In the genomic region with DNA sequence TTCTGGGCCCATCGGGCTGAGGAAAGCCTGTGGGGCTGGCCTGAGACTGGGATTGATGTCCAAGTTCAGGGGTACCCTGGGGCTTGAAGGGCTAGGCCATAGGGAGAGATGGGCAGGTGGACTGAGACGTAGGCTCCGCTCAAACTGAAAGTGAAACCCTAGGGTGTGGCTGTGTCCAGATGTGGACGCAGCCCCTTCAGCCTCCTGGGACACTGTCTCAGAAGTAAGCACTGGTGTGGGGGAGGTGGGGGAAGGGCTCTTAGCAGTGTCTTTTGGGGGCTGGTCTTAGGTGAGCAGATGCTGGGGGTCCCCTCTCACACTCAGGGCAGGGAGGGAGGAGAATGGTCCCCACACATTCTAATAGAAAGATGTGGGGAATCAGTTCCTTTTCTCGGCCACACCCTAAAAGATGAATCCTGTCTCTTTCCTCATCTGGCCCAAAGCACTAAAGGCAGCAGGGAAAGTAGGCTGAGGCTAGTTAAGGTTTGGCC, we compare ENCODE assay signal across 1 cellular context.
TF ChIP-seq lines count a peak whose summit lies in the region.

No MANE protein-coding gene starts in this region.

TF ChIP-seq in GM12878, 131 proteins besides CTCF, POLR2A, EP300 and RAD21 (continued from another document and continues in another):
- TF ChIP-seq, protein P1, sequence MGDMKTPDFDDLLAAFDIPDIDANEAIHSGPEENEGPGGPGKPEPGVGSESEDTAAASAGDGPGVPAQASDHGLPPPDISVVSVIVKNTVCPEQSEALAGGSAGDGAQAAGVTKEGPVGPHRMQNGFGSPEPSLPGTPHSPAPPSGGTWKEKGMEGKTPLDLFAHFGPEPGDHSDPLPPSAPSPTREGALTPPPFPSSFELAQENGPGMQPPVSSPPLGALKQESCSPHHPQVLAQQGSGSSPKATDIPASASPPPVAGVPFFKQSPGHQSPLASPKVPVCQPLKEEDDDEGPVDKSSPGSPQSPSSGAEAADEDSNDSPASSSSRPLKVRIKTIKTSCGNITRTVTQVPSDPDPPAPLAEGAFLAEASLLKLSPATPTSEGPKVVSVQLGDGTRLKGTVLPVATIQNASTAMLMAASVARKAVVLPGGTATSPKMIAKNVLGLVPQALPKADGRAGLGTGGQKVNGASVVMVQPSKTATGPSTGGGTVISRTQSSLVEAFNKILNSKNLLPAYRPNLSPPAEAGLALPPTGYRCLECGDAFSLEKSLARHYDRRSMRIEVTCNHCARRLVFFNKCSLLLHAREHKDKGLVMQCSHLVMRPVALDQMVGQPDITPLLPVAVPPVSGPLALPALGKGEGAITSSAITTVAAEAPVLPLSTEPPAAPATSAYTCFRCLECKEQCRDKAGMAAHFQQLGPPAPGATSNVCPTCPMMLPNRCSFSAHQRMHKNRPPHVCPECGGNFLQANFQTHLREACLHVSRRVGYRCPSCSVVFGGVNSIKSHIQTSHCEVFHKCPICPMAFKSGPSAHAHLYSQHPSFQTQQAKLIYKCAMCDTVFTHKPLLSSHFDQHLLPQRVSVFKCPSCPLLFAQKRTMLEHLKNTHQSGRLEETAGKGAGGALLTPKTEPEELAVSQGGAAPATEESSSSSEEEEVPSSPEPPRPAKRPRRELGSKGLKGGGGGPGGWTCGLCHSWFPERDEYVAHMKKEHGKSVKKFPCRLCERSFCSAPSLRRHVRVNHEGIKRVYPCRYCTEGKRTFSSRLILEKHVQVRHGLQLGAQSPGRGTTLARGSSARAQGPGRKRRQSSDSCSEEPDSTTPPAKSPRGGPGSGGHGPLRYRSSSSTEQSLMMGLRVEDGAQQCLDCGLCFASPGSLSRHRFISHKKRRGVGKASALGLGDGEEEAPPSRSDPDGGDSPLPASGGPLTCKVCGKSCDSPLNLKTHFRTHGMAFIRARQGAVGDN (IDR thresholded peaks at IDR 0.05): no peak
- TF ChIP-seq, protein P2, sequence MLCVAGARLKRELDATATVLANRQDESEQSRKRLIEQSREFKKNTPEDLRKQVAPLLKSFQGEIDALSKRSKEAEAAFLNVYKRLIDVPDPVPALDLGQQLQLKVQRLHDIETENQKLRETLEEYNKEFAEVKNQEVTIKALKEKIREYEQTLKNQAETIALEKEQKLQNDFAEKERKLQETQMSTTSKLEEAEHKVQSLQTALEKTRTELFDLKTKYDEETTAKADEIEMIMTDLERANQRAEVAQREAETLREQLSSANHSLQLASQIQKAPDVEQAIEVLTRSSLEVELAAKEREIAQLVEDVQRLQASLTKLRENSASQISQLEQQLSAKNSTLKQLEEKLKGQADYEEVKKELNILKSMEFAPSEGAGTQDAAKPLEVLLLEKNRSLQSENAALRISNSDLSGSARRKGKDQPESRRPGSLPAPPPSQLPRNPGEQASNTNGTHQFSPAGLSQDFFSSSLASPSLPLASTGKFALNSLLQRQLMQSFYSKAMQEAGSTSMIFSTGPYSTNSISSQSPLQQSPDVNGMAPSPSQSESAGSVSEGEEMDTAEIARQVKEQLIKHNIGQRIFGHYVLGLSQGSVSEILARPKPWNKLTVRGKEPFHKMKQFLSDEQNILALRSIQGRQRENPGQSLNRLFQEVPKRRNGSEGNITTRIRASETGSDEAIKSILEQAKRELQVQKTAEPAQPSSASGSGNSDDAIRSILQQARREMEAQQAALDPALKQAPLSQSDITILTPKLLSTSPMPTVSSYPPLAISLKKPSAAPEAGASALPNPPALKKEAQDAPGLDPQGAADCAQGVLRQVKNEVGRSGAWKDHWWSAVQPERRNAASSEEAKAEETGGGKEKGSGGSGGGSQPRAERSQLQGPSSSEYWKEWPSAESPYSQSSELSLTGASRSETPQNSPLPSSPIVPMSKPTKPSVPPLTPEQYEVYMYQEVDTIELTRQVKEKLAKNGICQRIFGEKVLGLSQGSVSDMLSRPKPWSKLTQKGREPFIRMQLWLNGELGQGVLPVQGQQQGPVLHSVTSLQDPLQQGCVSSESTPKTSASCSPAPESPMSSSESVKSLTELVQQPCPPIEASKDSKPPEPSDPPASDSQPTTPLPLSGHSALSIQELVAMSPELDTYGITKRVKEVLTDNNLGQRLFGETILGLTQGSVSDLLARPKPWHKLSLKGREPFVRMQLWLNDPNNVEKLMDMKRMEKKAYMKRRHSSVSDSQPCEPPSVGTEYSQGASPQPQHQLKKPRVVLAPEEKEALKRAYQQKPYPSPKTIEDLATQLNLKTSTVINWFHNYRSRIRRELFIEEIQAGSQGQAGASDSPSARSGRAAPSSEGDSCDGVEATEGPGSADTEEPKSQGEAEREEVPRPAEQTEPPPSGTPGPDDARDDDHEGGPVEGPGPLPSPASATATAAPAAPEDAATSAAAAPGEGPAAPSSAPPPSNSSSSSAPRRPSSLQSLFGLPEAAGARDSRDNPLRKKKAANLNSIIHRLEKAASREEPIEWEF (IDR thresholded peaks at IDR 0.05; ENCODE audit: insufficient replicate concordance, low read depth, low read length): no peak
- TF ChIP-seq POU2F2 (IDR thresholded peaks at IDR 0.05; ENCODE audit: borderline replicate concordance, low read depth, low read length) (0 out of 3 replicates have a peak, but pooled peaks have one; percentile 14), RB1 (IDR thresholded peaks at IDR 0.05; ENCODE audit: borderline replicate concordance) (no peak), MTA3 (IDR thresholded peaks at IDR 0.05; ENCODE audit: borderline replicate concordance, low read length) (no peak), RAD51 (IDR thresholded peaks at IDR 0.05) (no peak), HDAC2 (IDR thresholded peaks at IDR 0.05) (no peak), DPF2 (IDR thresholded peaks at IDR 0.05) (peak; percentile 56), FOXK2 (IDR thresholded peaks at IDR 0.05) (peak; percentile 22; the same call in 1 of the 2 replicates), SUZ12 (IDR thresholded peaks at IDR 0.05; ENCODE audit: unreplicated experiment) (no peak), ZBED1 (IDR thresholded peaks at IDR 0.05; ENCODE audit: borderline replicate concordance) (no peak), SMAD1 (IDR thresholded peaks at IDR 0.05; ENCODE audit: low read depth, partially characterized antibody) (no peak), CREM (IDR thresholded peaks at IDR 0.05; ENCODE audit: low read depth) (peak; percentile 61; the same call in 1 of the 2 replicates)
- TF ChIP-seq, protein P3, sequence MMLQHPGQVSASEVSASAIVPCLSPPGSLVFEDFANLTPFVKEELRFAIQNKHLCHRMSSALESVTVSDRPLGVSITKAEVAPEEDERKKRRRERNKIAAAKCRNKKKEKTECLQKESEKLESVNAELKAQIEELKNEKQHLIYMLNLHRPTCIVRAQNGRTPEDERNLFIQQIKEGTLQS (IDR thresholded peaks at IDR 0.05; ENCODE audit: borderline replicate concordance, extremely low read depth, low read depth, low read length): no peak
- TF ChIP-seq, protein P4, sequence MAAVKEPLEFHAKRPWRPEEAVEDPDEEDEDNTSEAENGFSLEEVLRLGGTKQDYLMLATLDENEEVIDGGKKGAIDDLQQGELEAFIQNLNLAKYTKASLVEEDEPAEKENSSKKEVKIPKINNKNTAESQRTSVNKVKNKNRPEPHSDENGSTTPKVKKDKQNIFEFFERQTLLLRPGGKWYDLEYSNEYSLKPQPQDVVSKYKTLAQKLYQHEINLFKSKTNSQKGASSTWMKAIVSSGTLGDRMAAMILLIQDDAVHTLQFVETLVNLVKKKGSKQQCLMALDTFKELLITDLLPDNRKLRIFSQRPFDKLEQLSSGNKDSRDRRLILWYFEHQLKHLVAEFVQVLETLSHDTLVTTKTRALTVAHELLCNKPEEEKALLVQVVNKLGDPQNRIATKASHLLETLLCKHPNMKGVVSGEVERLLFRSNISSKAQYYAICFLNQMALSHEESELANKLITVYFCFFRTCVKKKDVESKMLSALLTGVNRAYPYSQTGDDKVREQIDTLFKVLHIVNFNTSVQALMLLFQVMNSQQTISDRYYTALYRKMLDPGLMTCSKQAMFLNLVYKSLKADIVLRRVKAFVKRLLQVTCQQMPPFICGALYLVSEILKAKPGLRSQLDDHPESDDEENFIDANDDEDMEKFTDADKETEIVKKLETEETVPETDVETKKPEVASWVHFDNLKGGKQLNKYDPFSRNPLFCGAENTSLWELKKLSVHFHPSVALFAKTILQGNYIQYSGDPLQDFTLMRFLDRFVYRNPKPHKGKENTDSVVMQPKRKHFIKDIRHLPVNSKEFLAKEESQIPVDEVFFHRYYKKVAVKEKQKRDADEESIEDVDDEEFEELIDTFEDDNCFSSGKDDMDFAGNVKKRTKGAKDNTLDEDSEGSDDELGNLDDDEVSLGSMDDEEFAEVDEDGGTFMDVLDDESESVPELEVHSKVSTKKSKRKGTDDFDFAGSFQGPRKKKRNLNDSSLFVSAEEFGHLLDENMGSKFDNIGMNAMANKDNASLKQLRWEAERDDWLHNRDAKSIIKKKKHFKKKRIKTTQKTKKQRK (IDR thresholded peaks at IDR 0.05; ENCODE audit: low read depth, low read length): no peak
- TF ChIP-seq, protein P5, sequence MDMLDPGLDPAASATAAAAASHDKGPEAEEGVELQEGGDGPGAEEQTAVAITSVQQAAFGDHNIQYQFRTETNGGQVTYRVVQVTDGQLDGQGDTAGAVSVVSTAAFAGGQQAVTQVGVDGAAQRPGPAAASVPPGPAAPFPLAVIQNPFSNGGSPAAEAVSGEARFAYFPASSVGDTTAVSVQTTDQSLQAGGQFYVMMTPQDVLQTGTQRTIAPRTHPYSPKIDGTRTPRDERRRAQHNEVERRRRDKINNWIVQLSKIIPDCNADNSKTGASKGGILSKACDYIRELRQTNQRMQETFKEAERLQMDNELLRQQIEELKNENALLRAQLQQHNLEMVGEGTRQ (IDR thresholded peaks at IDR 0.05; ENCODE audit: borderline replicate concordance, low read depth, low read length): no peak
- TF ChIP-seq, protein P6, sequence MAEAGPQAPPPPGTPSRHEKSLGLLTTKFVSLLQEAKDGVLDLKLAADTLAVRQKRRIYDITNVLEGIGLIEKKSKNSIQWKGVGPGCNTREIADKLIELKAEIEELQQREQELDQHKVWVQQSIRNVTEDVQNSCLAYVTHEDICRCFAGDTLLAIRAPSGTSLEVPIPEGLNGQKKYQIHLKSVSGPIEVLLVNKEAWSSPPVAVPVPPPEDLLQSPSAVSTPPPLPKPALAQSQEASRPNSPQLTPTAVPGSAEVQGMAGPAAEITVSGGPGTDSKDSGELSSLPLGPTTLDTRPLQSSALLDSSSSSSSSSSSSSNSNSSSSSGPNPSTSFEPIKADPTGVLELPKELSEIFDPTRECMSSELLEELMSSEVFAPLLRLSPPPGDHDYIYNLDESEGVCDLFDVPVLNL (IDR thresholded peaks at IDR 0.05; ENCODE audit: low read depth, low read length): no peak
- TF ChIP-seq, protein P7, sequence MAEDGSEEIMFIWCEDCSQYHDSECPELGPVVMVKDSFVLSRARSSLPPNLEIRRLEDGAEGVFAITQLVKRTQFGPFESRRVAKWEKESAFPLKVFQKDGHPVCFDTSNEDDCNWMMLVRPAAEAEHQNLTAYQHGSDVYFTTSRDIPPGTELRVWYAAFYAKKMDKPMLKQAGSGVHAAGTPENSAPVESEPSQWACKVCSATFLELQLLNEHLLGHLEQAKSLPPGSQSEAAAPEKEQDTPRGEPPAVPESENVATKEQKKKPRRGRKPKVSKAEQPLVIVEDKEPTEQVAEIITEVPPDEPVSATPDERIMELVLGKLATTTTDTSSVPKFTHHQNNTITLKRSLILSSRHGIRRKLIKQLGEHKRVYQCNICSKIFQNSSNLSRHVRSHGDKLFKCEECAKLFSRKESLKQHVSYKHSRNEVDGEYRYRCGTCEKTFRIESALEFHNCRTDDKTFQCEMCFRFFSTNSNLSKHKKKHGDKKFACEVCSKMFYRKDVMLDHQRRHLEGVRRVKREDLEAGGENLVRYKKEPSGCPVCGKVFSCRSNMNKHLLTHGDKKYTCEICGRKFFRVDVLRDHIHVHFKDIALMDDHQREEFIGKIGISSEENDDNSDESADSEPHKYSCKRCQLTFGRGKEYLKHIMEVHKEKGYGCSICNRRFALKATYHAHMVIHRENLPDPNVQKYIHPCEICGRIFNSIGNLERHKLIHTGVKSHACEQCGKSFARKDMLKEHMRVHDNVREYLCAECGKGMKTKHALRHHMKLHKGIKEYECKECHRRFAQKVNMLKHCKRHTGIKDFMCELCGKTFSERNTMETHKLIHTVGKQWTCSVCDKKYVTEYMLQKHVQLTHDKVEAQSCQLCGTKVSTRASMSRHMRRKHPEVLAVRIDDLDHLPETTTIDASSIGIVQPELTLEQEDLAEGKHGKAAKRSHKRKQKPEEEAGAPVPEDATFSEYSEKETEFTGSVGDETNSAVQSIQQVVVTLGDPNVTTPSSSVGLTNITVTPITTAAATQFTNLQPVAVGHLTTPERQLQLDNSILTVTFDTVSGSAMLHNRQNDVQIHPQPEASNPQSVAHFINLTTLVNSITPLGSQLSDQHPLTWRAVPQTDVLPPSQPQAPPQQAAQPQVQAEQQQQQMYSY (CRISPR knock-in tag; IDR thresholded peaks at IDR 0.05): no peak
- TF ChIP-seq, protein P8, sequence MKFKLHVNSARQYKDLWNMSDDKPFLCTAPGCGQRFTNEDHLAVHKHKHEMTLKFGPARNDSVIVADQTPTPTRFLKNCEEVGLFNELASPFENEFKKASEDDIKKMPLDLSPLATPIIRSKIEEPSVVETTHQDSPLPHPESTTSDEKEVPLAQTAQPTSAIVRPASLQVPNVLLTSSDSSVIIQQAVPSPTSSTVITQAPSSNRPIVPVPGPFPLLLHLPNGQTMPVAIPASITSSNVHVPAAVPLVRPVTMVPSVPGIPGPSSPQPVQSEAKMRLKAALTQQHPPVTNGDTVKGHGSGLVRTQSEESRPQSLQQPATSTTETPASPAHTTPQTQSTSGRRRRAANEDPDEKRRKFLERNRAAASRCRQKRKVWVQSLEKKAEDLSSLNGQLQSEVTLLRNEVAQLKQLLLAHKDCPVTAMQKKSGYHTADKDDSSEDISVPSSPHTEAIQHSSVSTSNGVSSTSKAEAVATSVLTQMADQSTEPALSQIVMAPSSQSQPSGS (IDR thresholded peaks at IDR 0.05; ENCODE audit: low read length): no peak
- TF ChIP-seq, protein P9, sequence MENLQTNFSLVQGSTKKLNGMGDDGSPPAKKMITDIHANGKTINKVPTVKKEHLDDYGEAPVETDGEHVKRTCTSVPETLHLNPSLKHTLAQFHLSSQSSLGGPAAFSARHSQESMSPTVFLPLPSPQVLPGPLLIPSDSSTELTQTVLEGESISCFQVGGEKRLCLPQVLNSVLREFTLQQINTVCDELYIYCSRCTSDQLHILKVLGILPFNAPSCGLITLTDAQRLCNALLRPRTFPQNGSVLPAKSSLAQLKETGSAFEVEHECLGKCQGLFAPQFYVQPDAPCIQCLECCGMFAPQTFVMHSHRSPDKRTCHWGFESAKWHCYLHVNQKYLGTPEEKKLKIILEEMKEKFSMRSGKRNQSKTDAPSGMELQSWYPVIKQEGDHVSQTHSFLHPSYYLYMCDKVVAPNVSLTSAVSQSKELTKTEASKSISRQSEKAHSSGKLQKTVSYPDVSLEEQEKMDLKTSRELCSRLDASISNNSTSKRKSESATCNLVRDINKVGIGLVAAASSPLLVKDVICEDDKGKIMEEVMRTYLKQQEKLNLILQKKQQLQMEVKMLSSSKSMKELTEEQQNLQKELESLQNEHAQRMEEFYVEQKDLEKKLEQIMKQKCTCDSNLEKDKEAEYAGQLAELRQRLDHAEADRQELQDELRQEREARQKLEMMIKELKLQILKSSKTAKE (IDR thresholded peaks at IDR 0.05; ENCODE audit: low read depth, poor library complexity, severe bottlenecking): no peak
- TF ChIP-seq, protein P10, sequence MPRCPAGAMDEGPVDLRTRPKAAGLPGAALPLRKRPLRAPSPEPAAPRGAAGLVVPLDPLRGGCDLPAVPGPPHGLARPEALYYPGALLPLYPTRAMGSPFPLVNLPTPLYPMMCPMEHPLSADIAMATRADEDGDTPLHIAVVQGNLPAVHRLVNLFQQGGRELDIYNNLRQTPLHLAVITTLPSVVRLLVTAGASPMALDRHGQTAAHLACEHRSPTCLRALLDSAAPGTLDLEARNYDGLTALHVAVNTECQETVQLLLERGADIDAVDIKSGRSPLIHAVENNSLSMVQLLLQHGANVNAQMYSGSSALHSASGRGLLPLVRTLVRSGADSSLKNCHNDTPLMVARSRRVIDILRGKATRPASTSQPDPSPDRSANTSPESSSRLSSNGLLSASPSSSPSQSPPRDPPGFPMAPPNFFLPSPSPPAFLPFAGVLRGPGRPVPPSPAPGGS (IDR thresholded peaks at IDR 0.05; ENCODE audit: borderline replicate concordance, insufficient read depth, low read depth, low read length, poor library complexity, severe bottlenecking): no peak
